ENCODE assay signal across 15 cellular contexts in the genomic region with DNA sequence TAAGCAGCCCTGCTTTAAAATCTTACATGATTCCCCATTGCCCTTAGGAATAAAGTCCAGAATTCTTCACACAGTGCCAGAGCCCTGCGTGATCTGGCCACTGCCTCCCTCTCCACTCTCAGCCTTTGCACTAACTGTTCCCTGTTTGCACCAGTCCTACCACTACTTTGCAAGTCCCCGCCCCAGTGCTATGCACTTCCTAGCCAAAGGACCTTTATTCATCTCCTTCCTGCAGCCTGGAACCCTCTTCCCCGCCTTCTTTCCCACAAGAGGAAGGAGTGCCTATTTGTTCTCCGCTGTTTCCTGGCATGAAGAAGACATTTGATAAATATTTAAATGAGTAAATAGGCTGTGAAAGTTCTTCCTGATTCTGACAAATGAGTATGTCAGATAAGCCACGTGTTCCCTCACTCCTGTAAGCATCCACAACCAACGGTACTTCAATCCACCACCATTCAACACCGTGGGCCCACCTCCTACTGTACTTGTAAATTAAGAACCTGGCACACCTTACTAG. TPM values are rescaled to one million over a fixed set of nuclear protein-coding genes. Genes with fewer than 3 reads are reported as not detected.
"Had no signal": no experiment of that assay in that cellular context is flagged by ENCODE, and none has a peak within 500 bp of the region (broad histone marks: within the 10 kb centered on the region; RNA-seq: fewer than 3 reads in every experiment).

No MANE protein-coding gene starts in this region.

- H3K4me1 ChIP-seq: testis, uterus had no signal

- H3K4me3 ChIP-seq: testis, uterus had no signal

- ATAC-seq: activated CD4-positive, CD25-positive, alpha-beta regulatory T cell treated with anti-CD3 and anti-CD28 coated beads, Interleukin-2, amount 50 U/mL, for 24 hours; T-helper 17 cell had no signal

- H3K36me3 ChIP-seq: uterus had no signal

- DNase-seq: activated effector memory CD4-positive, alpha-beta T cell treated with Interleukin-2 at 50 U/mL for 16 hours; activated T-cell treated with anti-CD3 and anti-CD28 coated beads, Interleukin-2, amount 50 U/mL, for 1 hour; amygdala; endodermal cell; erythroblast; hippocampal formation; stimulated activated CD4-positive, alpha-beta T cell treated with anti-CD3 and anti-CD28 coated beads, Interleukin-2, amount 100 ng/mL, for 48 hours; stimulated activated naive CD4-positive, alpha-beta T cell treated with Interleukin-2 at 50 U/mL for 16 hours; T-helper 17 cell; testis; uterus had no signal

- H3K27me3 ChIP-seq: testis, uterus had no signal

- H3K27ac ChIP-seq: testis, uterus had no signal

- H3K9me3 ChIP-seq: testis, uterus had no signal

RNA-seq across cellular contexts. Expression of gene CAPN8, which starts 23.9 kb away (rescaled TPM):
- total RNA-seq: cerebellum, dermis microvascular lymphatic vessel endothelial cell, osteocyte had no signal
